ENCODE assay signal across 1 cellular context in the genomic region with DNA sequence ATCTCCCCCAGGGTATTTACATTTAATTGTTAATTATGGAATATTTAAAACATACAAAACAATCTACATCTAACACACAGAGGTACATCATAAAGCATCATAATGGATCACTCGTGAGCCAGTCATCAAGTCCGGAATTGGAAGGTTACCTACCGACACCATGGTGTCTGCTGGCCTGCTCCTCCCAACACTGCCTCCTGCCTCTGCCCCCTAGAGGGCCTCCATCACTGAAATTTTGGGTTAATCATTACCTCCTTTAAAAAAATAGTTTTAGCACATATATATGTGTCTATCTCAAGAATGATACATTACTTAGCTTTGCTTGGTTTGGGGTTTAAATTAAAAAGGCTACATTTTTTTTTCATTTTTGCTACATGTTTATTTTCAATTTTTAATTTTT.
TF ChIP-seq lines count a peak whose summit lies in the region.

No MANE protein-coding gene starts in this region.

TF ChIP-seq in GM12878, 131 proteins besides CTCF, POLR2A, EP300 and RAD21:
- no peak for TF ChIP-seq RUNX3 (IDR thresholded peaks at IDR 0.05; ENCODE audit: low read length)
- no peak for TF ChIP-seq CBX5 (IDR thresholded peaks at IDR 0.05; ENCODE audit: low read depth)
- TF ChIP-seq SMC3 (IDR thresholded peaks at IDR 0.05; ENCODE audit: borderline replicate concordance, low read length): no peak
- no peak for TF ChIP-seq SP1 (IDR thresholded peaks at IDR 0.05; ENCODE audit: low read depth, low read length)
- no peak for TF ChIP-seq GABPA (IDR thresholded peaks at IDR 0.05; ENCODE audit: low read depth)
- no peak for TF ChIP-seq BCL11A (IDR thresholded peaks at IDR 0.05; ENCODE audit: low read depth, low read length)
- TF ChIP-seq, protein P1, sequence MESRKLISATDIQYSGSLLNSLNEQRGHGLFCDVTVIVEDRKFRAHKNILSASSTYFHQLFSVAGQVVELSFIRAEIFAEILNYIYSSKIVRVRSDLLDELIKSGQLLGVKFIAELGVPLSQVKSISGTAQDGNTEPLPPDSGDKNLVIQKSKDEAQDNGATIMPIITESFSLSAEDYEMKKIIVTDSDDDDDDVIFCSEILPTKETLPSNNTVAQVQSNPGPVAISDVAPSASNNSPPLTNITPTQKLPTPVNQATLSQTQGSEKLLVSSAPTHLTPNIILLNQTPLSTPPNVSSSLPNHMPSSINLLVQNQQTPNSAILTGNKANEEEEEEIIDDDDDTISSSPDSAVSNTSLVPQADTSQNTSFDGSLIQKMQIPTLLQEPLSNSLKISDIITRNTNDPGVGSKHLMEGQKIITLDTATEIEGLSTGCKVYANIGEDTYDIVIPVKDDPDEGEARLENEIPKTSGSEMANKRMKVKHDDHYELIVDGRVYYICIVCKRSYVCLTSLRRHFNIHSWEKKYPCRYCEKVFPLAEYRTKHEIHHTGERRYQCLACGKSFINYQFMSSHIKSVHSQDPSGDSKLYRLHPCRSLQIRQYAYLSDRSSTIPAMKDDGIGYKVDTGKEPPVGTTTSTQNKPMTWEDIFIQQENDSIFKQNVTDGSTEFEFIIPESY (IDR thresholded peaks at IDR 0.05): no peak
- TF ChIP-seq TCF3 (IDR thresholded peaks at IDR 0.05; ENCODE audit: borderline replicate concordance, insufficient read depth, low read depth, low read length): no peak
- no peak for TF ChIP-seq WRNIP1 (IDR thresholded peaks at IDR 0.05; ENCODE audit: borderline replicate concordance, low read depth, low read length)
- no peak for TF ChIP-seq MEF2A (IDR thresholded peaks at IDR 0.05; ENCODE audit: insufficient read depth, low read depth, low read length)
